Comparison of ENCODE assay signal across 13 cellular contexts in the genomic region with DNA sequence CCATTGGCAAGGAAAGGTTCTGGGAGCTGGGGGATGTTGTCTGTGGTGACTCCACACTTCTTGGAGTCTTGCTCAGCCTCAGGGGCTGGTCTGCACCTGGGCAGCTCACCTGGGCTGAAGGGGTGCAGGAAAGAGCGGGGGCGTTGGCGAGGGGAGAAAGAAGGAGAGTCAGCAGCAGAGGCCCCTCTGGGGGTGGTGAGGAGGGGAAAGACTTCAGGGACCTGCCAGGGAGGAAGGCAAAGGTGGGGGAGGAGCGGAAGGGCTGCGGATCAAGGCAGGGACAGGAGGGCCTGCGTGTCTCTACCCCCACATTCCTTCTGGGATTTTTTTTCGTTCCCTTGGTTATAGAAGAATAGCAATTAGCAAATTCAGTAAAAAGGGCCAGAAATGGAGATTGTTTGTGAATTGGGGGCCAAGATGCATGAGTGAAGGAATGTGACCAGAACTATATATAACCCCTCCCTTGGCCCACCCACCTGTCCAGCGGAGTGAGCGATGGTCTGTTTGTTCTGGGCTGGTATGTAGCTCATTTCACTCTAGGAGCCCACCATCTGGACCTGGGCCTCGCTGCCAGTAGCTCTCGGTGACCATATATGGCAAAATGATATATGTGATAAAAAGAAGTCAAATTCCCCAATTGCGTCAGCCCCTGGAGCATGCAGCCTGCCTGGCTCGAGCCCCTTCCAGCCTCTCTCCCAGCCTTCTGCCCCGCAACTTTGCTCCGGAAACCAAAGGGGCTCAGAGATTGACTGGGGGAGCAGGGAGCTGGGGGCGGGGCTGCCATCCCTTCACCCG. TPM values are rescaled to one million over a fixed set of nuclear protein-coding genes. Genes with fewer than 3 reads are reported as not detected.
DNase-seq lines count a peak whose midpoint lies in the region; ATAC-seq and TF ChIP-seq lines count a peak whose summit lies in the region.
"Had no signal": no experiment of that assay in that cellular context is flagged by ENCODE, and none has a peak within 500 bp of the region (broad histone marks: within the 10 kb centered on the region; RNA-seq: fewer than 3 reads in every experiment).

No MANE protein-coding gene starts in this region.

- no peaks in the 10 kb centered on the region for H3K9me3 ChIP-seq in ES-I3 (ENCODE audit: control insufficient read depth, insufficient read depth, low read length)
- H3K9me3 ChIP-seq in right atrium auricular region: no peaks in the 10 kb centered on the region
- H3K9me3 ChIP-seq in A673 (ENCODE audit: low read depth, low read length, poor library complexity, severe bottlenecking): no peaks in the 10 kb centered on the region
- H3K9me3 ChIP-seq: Peyer's patch, right lobe of liver had no signal

- BruUV-seq in A673 (replicated peaks; lab: Mats Ljungman, UMichigan): no TSS peak

- H3K4me1 ChIP-seq in ES-I3 (ENCODE audit: insufficient read depth, low read length) (peaks cover 24% of the 10 kb centered on the region), right atrium auricular region (peaks cover 0 to 31% of the 10 kb centered on the region in 2 donors), A673 (ENCODE audit: insufficient read depth, low read length, poor library complexity, severe bottlenecking) (peaks cover 12% of the 10 kb centered on the region)
- H3K4me1 ChIP-seq: right lobe of liver had no signal

- H3K27ac ChIP-seq in right atrium auricular region: peak overlapping the region; percentile 22 to 44
- H3K27ac ChIP-seq in A673 (ENCODE audit: low read depth, low read length, poor library complexity, severe bottlenecking): no peak overlapping the region
- H3K27ac ChIP-seq: WERI-Rb-1 had no signal

- POLR2A ChIA-PET in A673 (lab: Charles Lee; ENCODE audit: low non-redundant PET): no interaction called here

- no peak for TF ChIP-seq CTCF in right atrium auricular region (IDR thresholded peaks at IDR 0.05)
- no peak for TF ChIP-seq CTCF in A673 (conservative IDR thresholded peaks at IDR 0.05; ENCODE audit: low read depth, low read length)

- peak; percentile 55 for DNase-seq in amniotic stem cell (lab: John Stamatoyannopoulos, UW)
- DNase-seq in right atrium auricular region (ENCODE audit: low spot score): peak; percentile 59
- DNase-seq in non-pigmented ciliary epithelial cell (ENCODE audit: low read depth): peak; percentile 65
- DNase-seq in A673 (ENCODE audit: low spot score): no peak
- no peak for DNase-seq in NCI-H2171 (lab: John Stamatoyannopoulos, UW)
- DNase-seq: activated T-cell treated with anti-CD3 and anti-CD28 coated beads, Interleukin-2, amount 50 U/mL, for 24 hours; NCI-H2029 treated with DMSO at 0.1 percent for 48 hours; Peyer's patch had no signal

- ATAC-seq in HG03354 (IDR thresholded peaks at IDR 0.05; ENCODE audit: poor library complexity, severe bottlenecking, unreplicated experiment): no peak
- ATAC-seq in activated CD4-positive, CD25-positive, alpha-beta regulatory T cell treated with anti-CD3 and anti-CD28 coated beads, Interleukin-2, amount 50 U/mL, for 24 hours: no peak

- H3K36me3 ChIP-seq in ES-I3 (ENCODE audit: insufficient read depth, low read length) (no peaks in the 10 kb centered on the region), right atrium auricular region (no peaks in the 10 kb centered on the region), A673 (ENCODE audit: insufficient read depth, low read length, poor library complexity, severe bottlenecking) (no peaks in the 10 kb centered on the region)
- H3K36me3 ChIP-seq: Peyer's patch, right lobe of liver, WERI-Rb-1 had no signal

- H3K9ac ChIP-seq in ES-I3 (ENCODE audit: low read depth, low read length): peak overlapping the region; percentile 29

- intact Hi-C loops in A673 (cut with micrococcal nuclease; ENCODE audit: unreplicated experiment): no loop called here

- H3K27me3 ChIP-seq in right atrium auricular region (no peaks in the 10 kb centered on the region), A673 (replicated peaks; ENCODE audit: insufficient read depth, low read depth, low read length, poor library complexity) (no peaks in the 10 kb centered on the region)
- H3K27me3 ChIP-seq: Peyer's patch, right lobe of liver had no signal

- CTCF ChIA-PET in A673 (lab: Charles Lee): no interaction called here

- H3K4me3 ChIP-seq in right atrium auricular region (no peak overlapping the region), A673 (ENCODE audit: low read depth, low read length, poor library complexity, severe bottlenecking) (no peak overlapping the region)
- H3K4me3 ChIP-seq: Peyer's patch, right lobe of liver had no signal

RNA-seq across cellular contexts. Expression of gene CCDC42, which starts 47.5 kb away (rescaled TPM):
- not detected for total RNA-seq in right atrium auricular region
- 0.28 TPM in 1 of 2 replicates, not detected in the other for total RNA-seq in A673 (2021)
- total RNA-seq: Peyer's patch, right lobe of liver had no signal

Comparison
In these comparisons a context has a peak if more than half of its experiments do, and no peak if none do; other contexts are left out.
1. DNase-seq: peak in amniotic stem cell (single experiment), right atrium auricular region (single experiment) and non-pigmented ciliary epithelial cell (single experiment); none in A673 (single experiment) and NCI-H2171 (single experiment).